In genomic region chr10:49299816-49300139, GRCh38 we compare ENCODE assay signal across 15 cellular contexts. TPM values are rescaled to one million over a fixed set of nuclear protein-coding genes. Genes with fewer than 3 reads are reported as not detected.
DNase-seq lines count a peak whose midpoint lies in the region; ATAC-seq, FAIRE-seq and TF ChIP-seq lines count a peak whose summit lies in the region.
"Had no signal": no experiment of that assay in that cellular context is flagged by ENCODE, and none has a peak within 500 bp of the region (broad histone marks: within the 10 kb centered on the region; RNA-seq: fewer than 3 reads in every experiment).

No MANE protein-coding gene starts in this region.

- H3K4me1 ChIP-seq in SJCRH30: peaks cover 27% of the 10 kb centered on the region

- no peak for FAIRE-seq in D721Med (lab: Jason Lieb, UNC)

- no peaks in the 10 kb centered on the region for H3K36me3 Mint-ChIP-seq in stimulated activated effector memory CD8-positive, alpha-beta T cell treated with anti-CD3 and anti-CD28 coated beads, Interleukin-12 subunit alpha, Interleukin-12 subunit beta, amount 100 ng/mL, for 72 hours
- no peaks in the 10 kb centered on the region for H3K36me3 Mint-ChIP-seq in activated T-cell treated with anti-CD3 and anti-CD28 coated beads, Interleukin-2, amount 50 U/mL, for 72 hours (ENCODE audit: insufficient read depth in 2 of 2)
- H3K36me3 Mint-ChIP-seq: natural killer cell treated with Interleukin-12 subunit alpha and Interleukin-12 subunit beta and Interleukin-15 and Interleukin-18, amount 100 ng/mL, for 72 hours had no signal

- H3K27me3 ChIP-seq in SJCRH30: no peaks in the 10 kb centered on the region
- H3K27me3 ChIP-seq: transverse colon had no signal

- peaks cover 3% of the 10 kb centered on the region; the same call in 1 of the 2 replicates for H3K36me3 ChIP-seq in SJCRH30
- H3K36me3 ChIP-seq: transverse colon had no signal

- peak; percentile 72 for DNase-seq in DMS 273 (lab: John Stamatoyannopoulos, UW; ENCODE audit: unreplicated experiment)
- no peak for DNase-seq in DMS 273 treated with DMSO at 0.1 percent for 48 hours (lab: John Stamatoyannopoulos, UW)
- peak; percentile 59 to 73 for DNase-seq in SJCRH30
- DNase-seq in stimulated activated effector memory CD8-positive, alpha-beta T cell treated with anti-CD3 and anti-CD28 coated beads, Interleukin-12 subunit alpha, Interleukin-12 subunit beta, amount 100 ng/mL, for 72 hours (ENCODE audit: low spot score in 2 of 2): no peak
- no peak for DNase-seq in activated T-cell treated with anti-CD3 and anti-CD28 coated beads, Interleukin-2, amount 50 U/mL, for 72 hours
- DNase-seq in D721Med (ENCODE audit: insufficient read length, low spot score): no peak
- DNase-seq in DMS79 (lab: John Stamatoyannopoulos, UW): no peak
- DNase-seq: effector memory CD4-positive, alpha-beta T cell; GF-D8; NCI-H1436; transverse colon had no signal

- no peak for TF ChIP-seq CTCF in D721Med (IDR thresholded peaks at IDR 0.05; ENCODE audit: insufficient read depth, missing control alignments)

- H3K27ac ChIP-seq in SJCRH30: peak overlapping the region; percentile 92
- H3K27ac ChIP-seq: 22Rv1, transverse colon had no signal

- peaks cover 14% of the 10 kb centered on the region for H3K4me1 Mint-ChIP-seq in stimulated activated effector memory CD8-positive, alpha-beta T cell treated with anti-CD3 and anti-CD28 coated beads, Interleukin-12 subunit alpha, Interleukin-12 subunit beta, amount 100 ng/mL, for 72 hours
- H3K4me1 Mint-ChIP-seq in activated T-cell treated with anti-CD3 and anti-CD28 coated beads, Interleukin-2, amount 50 U/mL, for 72 hours (ENCODE audit: low read depth): no peaks in the 10 kb centered on the region

- no peaks in the 10 kb centered on the region for H3K9me3 ChIP-seq in SJCRH30 (replicated peaks)
- H3K9me3 ChIP-seq: transverse colon had no signal

- H3K27ac Mint-ChIP-seq in stimulated activated effector memory CD8-positive, alpha-beta T cell treated with anti-CD3 and anti-CD28 coated beads, Interleukin-12 subunit alpha, Interleukin-12 subunit beta, amount 100 ng/mL, for 72 hours: peak overlapping the region; percentile 21
- H3K27ac Mint-ChIP-seq in activated T-cell treated with anti-CD3 and anti-CD28 coated beads, Interleukin-2, amount 50 U/mL, for 72 hours: no peak overlapping the region
- H3K27ac Mint-ChIP-seq: natural killer cell treated with Interleukin-12 subunit alpha and Interleukin-12 subunit beta and Interleukin-15 and Interleukin-18, amount 100 ng/mL, for 72 hours had no signal

- no peak overlapping the region for H3K4me3 Mint-ChIP-seq in stimulated activated effector memory CD8-positive, alpha-beta T cell treated with anti-CD3 and anti-CD28 coated beads, Interleukin-12 subunit alpha, Interleukin-12 subunit beta, amount 100 ng/mL, for 72 hours
- no peak overlapping the region for H3K4me3 Mint-ChIP-seq in activated T-cell treated with anti-CD3 and anti-CD28 coated beads, Interleukin-2, amount 50 U/mL, for 72 hours
- H3K4me3 Mint-ChIP-seq: natural killer cell treated with Interleukin-12 subunit alpha and Interleukin-12 subunit beta and Interleukin-15 and Interleukin-18, amount 100 ng/mL, for 72 hours had no signal

- ATAC-seq in HG02885 (IDR thresholded peaks at IDR 0.05; ENCODE audit: poor library complexity, unreplicated experiment): peak; percentile 71
- peak; percentile 6 for ATAC-seq in stimulated activated effector memory CD8-positive, alpha-beta T cell treated with anti-CD3 and anti-CD28 coated beads, Interleukin-12 subunit alpha, Interleukin-12 subunit beta, amount 100 ng/mL, for 72 hours
- ATAC-seq in activated T-cell treated with anti-CD3 and anti-CD28 coated beads, Interleukin-2, amount 50 U/mL, for 72 hours (replicated peaks in 1 of 2): no peak
- ATAC-seq: Panc1 had no signal

- no peaks in the 10 kb centered on the region for H3K9me3 Mint-ChIP-seq in stimulated activated effector memory CD8-positive, alpha-beta T cell treated with anti-CD3 and anti-CD28 coated beads, Interleukin-12 subunit alpha, Interleukin-12 subunit beta, amount 100 ng/mL, for 72 hours
- H3K9me3 Mint-ChIP-seq in activated T-cell treated with anti-CD3 and anti-CD28 coated beads, Interleukin-2, amount 50 U/mL, for 72 hours: no peaks in the 10 kb centered on the region
- H3K9me3 Mint-ChIP-seq: natural killer cell treated with Interleukin-12 subunit alpha and Interleukin-12 subunit beta and Interleukin-15 and Interleukin-18, amount 100 ng/mL, for 72 hours had no signal

- no peaks in the 10 kb centered on the region for H3K27me3 Mint-ChIP-seq in activated T-cell treated with anti-CD3 and anti-CD28 coated beads, Interleukin-2, amount 50 U/mL, for 72 hours (ENCODE audit: low read depth)

- H3K4me3 ChIP-seq in SJCRH30: peak overlapping the region; percentile 75
- H3K4me3 ChIP-seq: transverse colon had no signal

RNA-seq across cellular contexts. Expression of gene C10orf71, which starts 0.8 kb away (rescaled TPM):
- 4.5 and 6.6 TPM in 2 replicates for total RNA-seq in SJCRH30 (2014; rRNA removed; shearing (Covaris generic))
- not detected for total RNA-seq in activated T-cell treated with anti-CD3 and anti-CD28 coated beads, Interleukin-2, amount 50 U/mL, for 72 hours
- total RNA-seq: natural killer cell treated with Interleukin-12 subunit alpha and Interleukin-12 subunit beta and Interleukin-15 and Interleukin-18, amount 100 ng/mL, for 72 hours had no signal

Comparison
In these comparisons a context has a peak if more than half of its experiments do, and no peak if none do; other contexts are left out.
1. DNase-seq: peak in DMS 273 (single experiment) and SJCRH30 (2 of 2); none in DMS 273 treated with DMSO at 0.1 percent for 48 hours (single experiment), stimulated activated effector memory CD8-positive, alpha-beta T cell treated with anti-CD3 and anti-CD28 coated beads, Interleukin-12 subunit alpha, Interleukin-12 subunit beta, amount 100 ng/mL, for 72 hours (0 of 2), activated T-cell treated with anti-CD3 and anti-CD28 coated beads, Interleukin-2, amount 50 U/mL, for 72 hours (0 of 2), D721Med (single experiment) and DMS79 (single experiment).
2. ATAC-seq: peak in HG02885 (single experiment) and stimulated activated effector memory CD8-positive, alpha-beta T cell treated with anti-CD3 and anti-CD28 coated beads, Interleukin-12 subunit alpha, Interleukin-12 subunit beta, amount 100 ng/mL, for 72 hours (single experiment); none in activated T-cell treated with anti-CD3 and anti-CD28 coated beads, Interleukin-2, amount 50 U/mL, for 72 hours (0 of 2).